In the genomic region with DNA sequence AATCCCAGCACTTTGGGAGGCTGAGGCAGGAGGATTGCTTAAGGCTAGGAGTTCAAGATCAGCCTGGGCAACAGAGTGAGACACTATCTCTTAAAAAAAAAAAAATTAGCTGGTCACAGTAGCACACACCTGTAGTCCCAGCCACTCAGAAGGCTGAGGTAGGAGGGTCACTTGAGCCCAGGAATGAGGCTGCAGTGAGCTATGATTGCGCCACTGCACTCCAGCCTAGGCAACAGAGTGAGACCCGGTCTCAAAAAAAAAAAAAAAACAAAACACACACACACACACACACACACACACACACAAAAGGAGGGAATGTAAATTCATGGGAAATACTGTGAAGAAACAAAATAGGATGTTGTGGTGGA, we compare ENCODE assay signal across 1 cellular context. TPM values are rescaled to one million over a fixed set of nuclear protein-coding genes. Genes with fewer than 3 reads are reported as not detected.
"Had no signal": no experiment of that assay in that cellular context is flagged by ENCODE, and none has a peak within 500 bp of the region (broad histone marks: within the 10 kb centered on the region; RNA-seq: fewer than 3 reads in every experiment).

No MANE protein-coding gene starts in this region.

RNA-seq across cellular contexts. Expression of a gene that starts 15.0 kb away (rescaled TPM):
- total RNA-seq: activated CD8-positive, alpha-beta T cell treated with anti-CD3 and anti-CD28 coated beads for 36 hours had no signal
